Comparison of ENCODE assay signal across 1 cellular context in the genomic region with DNA sequence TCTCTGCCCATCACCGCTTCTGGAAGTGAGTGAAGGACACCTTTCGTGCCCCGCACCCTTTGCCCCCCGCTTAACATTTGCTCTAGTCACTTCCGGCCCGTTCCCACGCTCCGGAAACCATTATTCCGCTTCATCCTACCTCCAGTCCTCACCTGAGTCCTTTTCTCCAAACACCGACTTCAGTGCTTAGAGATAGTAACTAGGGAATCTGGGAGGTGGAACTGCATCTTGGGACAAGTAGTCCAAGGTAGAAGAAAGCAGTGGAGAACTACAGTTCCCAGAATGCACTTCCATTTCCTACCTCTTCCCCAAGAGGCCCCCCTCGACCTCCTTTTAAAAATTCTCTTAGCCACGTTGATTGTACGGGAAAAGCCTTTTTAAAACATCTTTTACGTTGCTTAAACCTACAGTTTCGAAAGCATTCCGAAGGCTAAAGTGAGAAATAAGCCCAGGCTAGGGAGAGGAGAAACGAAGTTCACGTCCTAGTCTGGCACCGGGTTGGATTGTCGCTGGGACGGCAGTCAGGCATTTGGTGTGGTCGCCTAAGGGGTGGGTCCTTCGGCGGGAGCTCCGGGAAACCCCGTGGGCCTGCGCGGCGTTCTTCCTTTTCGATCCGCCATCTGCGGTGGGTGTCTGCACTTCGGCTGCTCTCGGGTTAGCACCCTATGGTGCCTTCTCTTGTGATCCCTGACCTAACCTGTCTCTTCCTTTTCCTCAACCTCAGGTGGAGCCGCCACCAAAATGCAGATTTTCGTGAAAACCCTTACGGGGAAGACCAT.
A peak's percentile ranks its signal among the peaks of the same experiment; 100 is the strongest.
TF ChIP-seq lines count a peak whose summit lies in the region.

A gene (minus strand): TSS at position 210 of the 779 bp plus-strand sequence. CDS start 9,882 bp downstream, outside the sequence.
A gene (plus strand): TSS at position 605 of the 779 bp plus-strand sequence. CDS start 137 bp downstream, at position 742.

TF ChIP-seq in HEK293, 187 proteins besides CTCF, POLR2A, EP300 and RAD21 (continued from another document and continues in another):
- TF ChIP-seq, protein P1, sequence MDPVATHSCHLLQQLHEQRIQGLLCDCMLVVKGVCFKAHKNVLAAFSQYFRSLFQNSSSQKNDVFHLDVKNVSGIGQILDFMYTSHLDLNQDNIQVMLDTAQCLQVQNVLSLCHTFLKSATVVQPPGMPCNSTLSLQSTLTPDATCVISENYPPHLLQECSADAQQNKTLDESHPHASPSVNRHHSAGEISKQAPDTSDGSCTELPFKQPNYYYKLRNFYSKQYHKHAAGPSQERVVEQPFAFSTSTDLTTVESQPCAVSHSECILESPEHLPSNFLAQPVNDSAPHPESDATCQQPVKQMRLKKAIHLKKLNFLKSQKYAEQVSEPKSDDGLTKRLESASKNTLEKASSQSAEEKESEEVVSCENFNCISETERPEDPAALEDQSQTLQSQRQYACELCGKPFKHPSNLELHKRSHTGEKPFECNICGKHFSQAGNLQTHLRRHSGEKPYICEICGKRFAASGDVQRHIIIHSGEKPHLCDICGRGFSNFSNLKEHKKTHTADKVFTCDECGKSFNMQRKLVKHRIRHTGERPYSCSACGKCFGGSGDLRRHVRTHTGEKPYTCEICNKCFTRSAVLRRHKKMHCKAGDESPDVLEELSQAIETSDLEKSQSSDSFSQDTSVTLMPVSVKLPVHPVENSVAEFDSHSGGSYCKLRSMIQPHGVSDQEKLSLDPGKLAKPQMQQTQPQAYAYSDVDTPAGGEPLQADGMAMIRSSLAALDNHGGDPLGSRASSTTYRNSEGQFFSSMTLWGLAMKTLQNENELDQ (tag by site-specific recombination; IDR thresholded peaks at IDR 0.05; ENCODE audit: low read depth) = no peak
- TF ChIP-seq ZNF335 (tag by site-specific recombination; conservative IDR thresholded peaks at IDR 0.05) (peak; percentile 100), ZNF585B (tag by site-specific recombination; IDR thresholded peaks at IDR 0.05) (no peak), ZNF664 (tag by site-specific recombination; IDR thresholded peaks at IDR 0.05) (no peak), HOXD13 (CRISPR knock-in tag; IDR thresholded peaks at IDR 0.05; ENCODE audit: borderline replicate concordance) (no peak), ZNF366 (tag by site-specific recombination; conservative IDR thresholded peaks at IDR 0.05) (peak; percentile 87), ZNF155 (tag by site-specific recombination; IDR thresholded peaks at IDR 0.05) (no peak), TRIM28 (IDR thresholded peaks at IDR 0.05; ENCODE audit: borderline replicate concordance, low read length) (0 out of 2 replicates have a peak, but pooled peaks have one; percentile 40), ZNF658 (tag by site-specific recombination; IDR thresholded peaks at IDR 0.05) (no peak), ZNF423 (tag by site-specific recombination; IDR thresholded peaks at IDR 0.05) (peak; percentile 39; the same call in 1 of the 2 replicates), ZBTB48 (tag by site-specific recombination; IDR thresholded peaks at IDR 0.05) (0 out of 2 replicates have a peak, but pooled peaks have one; percentile 33), OVOL3 (tag by site-specific recombination; IDR thresholded peaks at IDR 0.05) (no peak), ZBTB8A (tag by site-specific recombination; IDR thresholded peaks at IDR 0.05) (peak; percentile 34; the same call in 1 of the 2 replicates), ZNF707 (tag by site-specific recombination; IDR thresholded peaks at IDR 0.05) (no peak), ZFHX2 (tag by site-specific recombination; conservative IDR thresholded peaks at IDR 0.05) (no peak; the same call in 1 of the 2 replicates), BCL11A (tag by site-specific recombination; IDR thresholded peaks at IDR 0.05; ENCODE audit: low read depth) (no peak), ZNF544 (tag by site-specific recombination; IDR thresholded peaks at IDR 0.05) (no peak), ZNF341 (tag by site-specific recombination; IDR thresholded peaks at IDR 0.05; ENCODE audit: low read depth) (no peak), OSR2 (tag by site-specific recombination; IDR thresholded peaks at IDR 0.05) (no peak), ZNF433 (tag by site-specific recombination; IDR thresholded peaks at IDR 0.05; ENCODE audit: low read depth) (no peak), ZNF529 (tag by site-specific recombination; IDR thresholded peaks at IDR 0.05; ENCODE audit: insufficient replicate concordance) (no peak), PRDM1 (tag by site-specific recombination; IDR thresholded peaks at IDR 0.05) (peak; percentile 64), ZNF560 (tag by site-specific recombination; IDR thresholded peaks at IDR 0.05; ENCODE audit: borderline replicate concordance) (no peak), ZNF132 (tag by site-specific recombination; IDR thresholded peaks at IDR 0.05; ENCODE audit: borderline replicate concordance) (no peak), ZFP69B (tag by site-specific recombination; IDR thresholded peaks at IDR 0.05) (peak; percentile 35; the same call in 1 of the 2 replicates), ZNF624 (tag by site-specific recombination; IDR thresholded peaks at IDR 0.05) (no peak), ZNF266 (tag by site-specific recombination; IDR thresholded peaks at IDR 0.05; ENCODE audit: low read depth) (no peak), ZNF2 (tag by site-specific recombination; IDR thresholded peaks at IDR 0.05) (no peak), SCRT2 (tag by site-specific recombination; IDR thresholded peaks at IDR 0.05) (no peak)
- TF ChIP-seq, protein P2, sequence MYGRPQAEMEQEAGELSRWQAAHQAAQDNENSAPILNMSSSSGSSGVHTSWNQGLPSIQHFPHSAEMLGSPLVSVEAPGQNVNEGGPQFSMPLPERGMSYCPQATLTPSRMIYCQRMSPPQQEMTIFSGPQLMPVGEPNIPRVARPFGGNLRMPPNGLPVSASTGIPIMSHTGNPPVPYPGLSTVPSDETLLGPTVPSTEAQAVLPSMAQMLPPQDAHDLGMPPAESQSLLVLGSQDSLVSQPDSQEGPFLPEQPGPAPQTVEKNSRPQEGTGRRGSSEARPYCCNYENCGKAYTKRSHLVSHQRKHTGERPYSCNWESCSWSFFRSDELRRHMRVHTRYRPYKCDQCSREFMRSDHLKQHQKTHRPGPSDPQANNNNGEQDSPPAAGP (tag by site-specific recombination; IDR thresholded peaks at IDR 0.05) = no peak
- TF ChIP-seq, protein P3, sequence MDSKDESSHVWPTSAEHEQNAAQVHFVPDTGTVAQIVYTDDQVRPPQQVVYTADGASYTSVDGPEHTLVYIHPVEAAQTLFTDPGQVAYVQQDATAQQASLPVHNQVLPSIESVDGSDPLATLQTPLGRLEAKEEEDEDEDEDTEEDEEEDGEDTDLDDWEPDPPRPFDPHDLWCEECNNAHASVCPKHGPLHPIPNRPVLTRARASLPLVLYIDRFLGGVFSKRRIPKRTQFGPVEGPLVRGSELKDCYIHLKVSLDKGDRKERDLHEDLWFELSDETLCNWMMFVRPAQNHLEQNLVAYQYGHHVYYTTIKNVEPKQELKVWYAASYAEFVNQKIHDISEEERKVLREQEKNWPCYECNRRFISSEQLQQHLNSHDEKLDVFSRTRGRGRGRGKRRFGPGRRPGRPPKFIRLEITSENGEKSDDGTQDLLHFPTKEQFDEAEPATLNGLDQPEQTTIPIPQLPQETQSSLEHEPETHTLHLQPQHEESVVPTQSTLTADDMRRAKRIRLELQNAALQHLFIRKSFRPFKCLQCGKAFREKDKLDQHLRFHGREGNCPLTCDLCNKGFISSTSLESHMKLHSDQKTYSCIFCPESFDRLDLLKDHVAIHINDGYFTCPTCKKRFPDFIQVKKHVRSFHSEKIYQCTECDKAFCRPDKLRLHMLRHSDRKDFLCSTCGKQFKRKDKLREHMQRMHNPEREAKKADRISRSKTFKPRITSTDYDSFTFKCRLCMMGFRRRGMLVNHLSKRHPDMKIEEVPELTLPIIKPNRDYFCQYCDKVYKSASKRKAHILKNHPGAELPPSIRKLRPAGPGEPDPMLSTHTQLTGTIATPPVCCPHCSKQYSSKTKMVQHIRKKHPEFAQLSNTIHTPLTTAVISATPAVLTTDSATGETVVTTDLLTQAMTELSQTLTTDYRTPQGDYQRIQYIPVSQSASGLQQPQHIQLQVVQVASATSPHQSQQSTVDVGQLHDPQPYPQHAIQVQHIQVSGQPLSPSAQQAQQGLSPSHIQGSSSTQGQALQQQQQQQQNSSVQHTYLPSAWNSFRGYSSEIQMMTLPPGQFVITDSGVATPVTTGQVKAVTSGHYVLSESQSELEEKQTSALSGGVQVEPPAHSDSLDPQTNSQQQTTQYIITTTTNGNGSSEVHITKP (tag by site-specific recombination; IDR thresholded peaks at IDR 0.05) = peak; percentile 50
- TF ChIP-seq, protein P4, sequence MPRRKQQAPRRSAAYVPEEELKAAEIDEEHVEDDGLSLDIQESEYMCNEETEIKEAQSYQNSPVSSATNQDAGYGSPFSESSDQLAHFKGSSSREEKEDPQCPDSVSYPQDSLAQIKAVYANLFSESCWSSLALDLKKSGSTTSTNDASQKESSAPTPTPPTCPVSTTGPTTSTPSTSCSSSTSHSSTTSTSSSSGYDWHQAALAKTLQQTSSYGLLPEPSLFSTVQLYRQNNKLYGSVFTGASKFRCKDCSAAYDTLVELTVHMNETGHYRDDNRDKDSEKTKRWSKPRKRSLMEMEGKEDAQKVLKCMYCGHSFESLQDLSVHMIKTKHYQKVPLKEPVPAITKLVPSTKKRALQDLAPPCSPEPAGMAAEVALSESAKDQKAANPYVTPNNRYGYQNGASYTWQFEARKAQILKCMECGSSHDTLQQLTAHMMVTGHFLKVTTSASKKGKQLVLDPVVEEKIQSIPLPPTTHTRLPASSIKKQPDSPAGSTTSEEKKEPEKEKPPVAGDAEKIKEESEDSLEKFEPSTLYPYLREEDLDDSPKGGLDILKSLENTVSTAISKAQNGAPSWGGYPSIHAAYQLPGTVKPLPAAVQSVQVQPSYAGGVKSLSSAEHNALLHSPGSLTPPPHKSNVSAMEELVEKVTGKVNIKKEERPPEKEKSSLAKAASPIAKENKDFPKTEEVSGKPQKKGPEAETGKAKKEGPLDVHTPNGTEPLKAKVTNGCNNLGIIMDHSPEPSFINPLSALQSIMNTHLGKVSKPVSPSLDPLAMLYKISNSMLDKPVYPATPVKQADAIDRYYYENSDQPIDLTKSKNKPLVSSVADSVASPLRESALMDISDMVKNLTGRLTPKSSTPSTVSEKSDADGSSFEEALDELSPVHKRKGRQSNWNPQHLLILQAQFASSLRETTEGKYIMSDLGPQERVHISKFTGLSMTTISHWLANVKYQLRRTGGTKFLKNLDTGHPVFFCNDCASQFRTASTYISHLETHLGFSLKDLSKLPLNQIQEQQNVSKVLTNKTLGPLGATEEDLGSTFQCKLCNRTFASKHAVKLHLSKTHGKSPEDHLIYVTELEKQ (tag by site-specific recombination; IDR thresholded peaks at IDR 0.05; ENCODE audit: borderline replicate concordance) = no peak
- TF ChIP-seq, protein P5, sequence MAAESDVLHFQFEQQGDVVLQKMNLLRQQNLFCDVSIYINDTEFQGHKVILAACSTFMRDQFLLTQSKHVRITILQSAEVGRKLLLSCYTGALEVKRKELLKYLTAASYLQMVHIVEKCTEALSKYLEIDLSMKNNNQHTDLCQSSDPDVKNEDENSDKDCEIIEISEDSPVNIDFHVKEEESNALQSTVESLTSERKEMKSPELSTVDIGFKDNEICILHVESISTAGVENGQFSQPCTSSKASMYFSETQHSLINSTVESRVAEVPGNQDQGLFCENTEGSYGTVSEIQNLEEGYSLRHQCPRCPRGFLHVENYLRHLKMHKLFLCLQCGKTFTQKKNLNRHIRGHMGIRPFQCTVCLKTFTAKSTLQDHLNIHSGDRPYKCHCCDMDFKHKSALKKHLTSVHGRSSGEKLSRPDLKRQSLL (tag by site-specific recombination; IDR thresholded peaks at IDR 0.05) = no peak
- TF ChIP-seq, protein P6, sequence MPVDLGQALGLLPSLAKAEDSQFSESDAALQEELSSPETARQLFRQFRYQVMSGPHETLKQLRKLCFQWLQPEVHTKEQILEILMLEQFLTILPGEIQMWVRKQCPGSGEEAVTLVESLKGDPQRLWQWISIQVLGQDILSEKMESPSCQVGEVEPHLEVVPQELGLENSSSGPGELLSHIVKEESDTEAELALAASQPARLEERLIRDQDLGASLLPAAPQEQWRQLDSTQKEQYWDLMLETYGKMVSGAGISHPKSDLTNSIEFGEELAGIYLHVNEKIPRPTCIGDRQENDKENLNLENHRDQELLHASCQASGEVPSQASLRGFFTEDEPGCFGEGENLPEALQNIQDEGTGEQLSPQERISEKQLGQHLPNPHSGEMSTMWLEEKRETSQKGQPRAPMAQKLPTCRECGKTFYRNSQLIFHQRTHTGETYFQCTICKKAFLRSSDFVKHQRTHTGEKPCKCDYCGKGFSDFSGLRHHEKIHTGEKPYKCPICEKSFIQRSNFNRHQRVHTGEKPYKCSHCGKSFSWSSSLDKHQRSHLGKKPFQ (tag by site-specific recombination; IDR thresholded peaks at IDR 0.05) = no peak
- TF ChIP-seq, protein P7, sequence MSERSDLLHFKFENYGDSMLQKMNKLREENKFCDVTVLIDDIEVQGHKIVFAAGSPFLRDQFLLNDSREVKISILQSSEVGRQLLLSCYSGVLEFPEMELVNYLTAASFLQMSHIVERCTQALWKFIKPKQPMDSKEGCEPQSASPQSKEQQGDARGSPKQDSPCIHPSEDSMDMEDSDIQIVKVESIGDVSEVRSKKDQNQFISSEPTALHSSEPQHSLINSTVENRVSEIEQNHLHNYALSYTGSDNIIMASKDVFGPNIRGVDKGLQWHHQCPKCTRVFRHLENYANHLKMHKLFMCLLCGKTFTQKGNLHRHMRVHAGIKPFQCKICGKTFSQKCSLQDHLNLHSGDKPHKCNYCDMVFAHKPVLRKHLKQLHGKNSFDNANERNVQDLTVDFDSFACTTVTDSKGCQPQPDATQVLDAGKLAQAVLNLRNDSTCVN (tag by site-specific recombination; optimal IDR thresholded peaks at IDR 0.05) = peak; percentile 58
- TF ChIP-seq, protein P8, sequence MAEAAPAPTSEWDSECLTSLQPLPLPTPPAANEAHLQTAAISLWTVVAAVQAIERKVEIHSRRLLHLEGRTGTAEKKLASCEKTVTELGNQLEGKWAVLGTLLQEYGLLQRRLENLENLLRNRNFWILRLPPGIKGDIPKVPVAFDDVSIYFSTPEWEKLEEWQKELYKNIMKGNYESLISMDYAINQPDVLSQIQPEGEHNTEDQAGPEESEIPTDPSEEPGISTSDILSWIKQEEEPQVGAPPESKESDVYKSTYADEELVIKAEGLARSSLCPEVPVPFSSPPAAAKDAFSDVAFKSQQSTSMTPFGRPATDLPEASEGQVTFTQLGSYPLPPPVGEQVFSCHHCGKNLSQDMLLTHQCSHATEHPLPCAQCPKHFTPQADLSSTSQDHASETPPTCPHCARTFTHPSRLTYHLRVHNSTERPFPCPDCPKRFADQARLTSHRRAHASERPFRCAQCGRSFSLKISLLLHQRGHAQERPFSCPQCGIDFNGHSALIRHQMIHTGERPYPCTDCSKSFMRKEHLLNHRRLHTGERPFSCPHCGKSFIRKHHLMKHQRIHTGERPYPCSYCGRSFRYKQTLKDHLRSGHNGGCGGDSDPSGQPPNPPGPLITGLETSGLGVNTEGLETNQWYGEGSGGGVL (tag by site-specific recombination; IDR thresholded peaks at IDR 0.05) = no peak
- TF ChIP-seq, protein P9, sequence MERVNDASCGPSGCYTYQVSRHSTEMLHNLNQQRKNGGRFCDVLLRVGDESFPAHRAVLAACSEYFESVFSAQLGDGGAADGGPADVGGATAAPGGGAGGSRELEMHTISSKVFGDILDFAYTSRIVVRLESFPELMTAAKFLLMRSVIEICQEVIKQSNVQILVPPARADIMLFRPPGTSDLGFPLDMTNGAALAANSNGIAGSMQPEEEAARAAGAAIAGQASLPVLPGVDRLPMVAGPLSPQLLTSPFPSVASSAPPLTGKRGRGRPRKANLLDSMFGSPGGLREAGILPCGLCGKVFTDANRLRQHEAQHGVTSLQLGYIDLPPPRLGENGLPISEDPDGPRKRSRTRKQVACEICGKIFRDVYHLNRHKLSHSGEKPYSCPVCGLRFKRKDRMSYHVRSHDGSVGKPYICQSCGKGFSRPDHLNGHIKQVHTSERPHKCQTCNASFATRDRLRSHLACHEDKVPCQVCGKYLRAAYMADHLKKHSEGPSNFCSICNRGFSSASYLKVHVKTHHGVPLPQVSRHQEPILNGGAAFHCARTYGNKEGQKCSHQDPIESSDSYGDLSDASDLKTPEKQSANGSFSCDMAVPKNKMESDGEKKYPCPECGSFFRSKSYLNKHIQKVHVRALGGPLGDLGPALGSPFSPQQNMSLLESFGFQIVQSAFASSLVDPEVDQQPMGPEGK (tag by site-specific recombination; IDR thresholded peaks at IDR 0.05) = no peak; the same call in none of the 2 replicates
